Comparison of ENCODE assay signal across 10 cellular contexts in the genomic region with DNA sequence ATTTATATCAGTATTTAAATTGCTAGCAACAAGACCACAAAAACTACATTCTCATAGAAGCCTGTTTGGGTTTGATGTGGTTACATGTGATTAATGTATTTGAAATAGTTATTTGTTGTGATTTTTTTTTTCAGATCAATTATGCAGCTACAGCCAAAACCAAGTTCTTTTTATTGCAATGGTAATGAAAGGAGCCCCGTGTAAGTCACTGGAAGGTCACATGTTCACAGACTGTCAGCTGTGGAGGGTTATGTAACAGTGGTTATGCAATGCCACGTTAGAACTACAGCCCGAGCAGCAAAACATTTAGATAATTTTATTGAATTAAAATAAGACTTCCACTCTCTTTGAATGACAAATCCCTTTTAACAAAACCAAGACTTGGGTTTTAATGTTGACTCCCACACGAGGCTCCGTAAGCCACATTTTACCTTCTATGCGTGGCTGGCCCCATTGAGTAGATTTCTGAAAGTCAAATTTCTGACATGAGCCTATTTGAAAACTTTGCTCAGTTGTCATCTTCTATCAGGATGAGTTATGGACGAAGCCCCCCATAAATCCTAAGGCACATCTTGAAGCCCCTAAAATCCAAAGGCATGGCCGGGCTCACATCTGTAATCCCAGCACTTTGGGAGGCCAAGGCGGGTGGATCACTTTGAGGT. TPM values are rescaled to one million over a fixed set of nuclear protein-coding genes. Genes with fewer than 3 reads are reported as not detected.
DNase-seq lines count a peak whose midpoint lies in the region; ATAC-seq, FAIRE-seq and TF ChIP-seq lines count a peak whose summit lies in the region.
"Had no signal": no experiment of that assay in that cellular context is flagged by ENCODE, and none has a peak within 500 bp of the region (broad histone marks: within the 10 kb centered on the region; RNA-seq: fewer than 3 reads in every experiment).

No MANE protein-coding gene starts in this region.

- CTCF ChIA-PET in activated CD4-positive, alpha-beta T cell treated with anti-CD3 and anti-CD28 coated beads for 36 hours (lab: Charles Lee): interaction anchor here (0.8 to 1.9 kb wide), 5 partner anchors 11 to 145 kb away, joined by 3 to 7 read pairs (median 3); no protein-coding TSS in a partner anchor
- CTCF ChIA-PET in K562 (lab: Yijun Ruan, JAX; ENCODE audit: low intra/inter-chr PET ratio): no interaction called here

- POLR2A ChIA-PET in activated CD4-positive, alpha-beta T cell treated with anti-CD3 and anti-CD28 coated beads for 36 hours (lab: Charles Lee): no interaction called here
- POLR2A ChIA-PET in K562 (lab: Yijun Ruan, JAX): interaction anchor here (1.5 to 2.1 kb wide), 2 partner anchors 9 to 11 kb away, joined by 6 read pairs; no protein-coding TSS in a partner anchor

- no peaks in the 10 kb centered on the region for H3K9me3 Mint-ChIP-seq in activated CD4-positive, alpha-beta T cell treated with anti-CD3 and anti-CD28 coated beads for 36 hours (ENCODE audit: low read depth)
- H3K9me3 Mint-ChIP-seq in progenitor cell of endocrine pancreas (ENCODE audit: low read depth): no peaks in the 10 kb centered on the region

- no peaks in the 10 kb centered on the region for H4K20me1 ChIP-seq in K562 (replicated peaks; ENCODE audit: control insufficient read depth, insufficient read depth, low read length)

- TF ChIP-seq EP300 in K562 (IDR thresholded peaks at IDR 0.05; ENCODE audit: low read length): no peak

- peaks cover 3 to 5% of the 10 kb centered on the region in 2 experiments; a peak in 4 of 5 replicates for H3K4me1 ChIP-seq in K562 (replicated peaks in 1 of 2; ENCODE audit: control insufficient read depth in 2 of 2, insufficient read depth in 2 of 2, low read length in 2 of 2)
- peaks cover 34% of the 10 kb centered on the region for H3K4me1 ChIP-seq in testis

- 80% methylated on average over 9 of the region's 9 CpGs for WGBS in K562 (ENCODE audit: insufficient coverage, low coverage, missing lambda C conversion rate)
- 60 to 70% methylated on average over 9 of the region's 9 CpGs for WGBS in testis, 2 donors

- H3K4me2 ChIP-seq in K562 (ENCODE audit: insufficient read depth, low read length): no peak overlapping the region

- H3K36me3 Mint-ChIP-seq in activated CD4-positive, alpha-beta T cell treated with anti-CD3 and anti-CD28 coated beads for 36 hours (ENCODE audit: low read depth): peaks cover 52% of the 10 kb centered on the region
- H3K36me3 Mint-ChIP-seq in progenitor cell of endocrine pancreas (ENCODE audit: insufficient read depth): peaks cover 3% of the 10 kb centered on the region

- no peaks in the 10 kb centered on the region for H3K9me3 ChIP-seq in K562 (replicated peaks; ENCODE audit: control insufficient read depth, insufficient read depth, low read depth, low read length)
- H3K9me3 ChIP-seq in testis: no peaks in the 10 kb centered on the region
- H3K9me3 ChIP-seq: ovary had no signal

- H3K36me3 ChIP-seq in K562 (ENCODE audit: control insufficient read depth, insufficient read depth, low read length) (peaks cover 51% of the 10 kb centered on the region), testis (ENCODE audit: low read depth, missing control alignments) (no peaks in the 10 kb centered on the region)
- H3K36me3 ChIP-seq: ovary had no signal

- ATAC-seq in activated CD4-positive, alpha-beta T cell treated with anti-CD3 and anti-CD28 coated beads for 36 hours: no peak
- no peak for ATAC-seq in K562
- no peak for ATAC-seq in GM21367 (IDR thresholded peaks at IDR 0.05; ENCODE audit: unreplicated experiment)
- ATAC-seq in HG02840 (IDR thresholded peaks at IDR 0.05; ENCODE audit: low FRiP score, unreplicated experiment): no peak

- no TSS peak for BruUV-seq in K562 (replicated peaks; lab: Mats Ljungman, UMichigan)

- peaks cover 35% of the 10 kb centered on the region for H3K4me1 Mint-ChIP-seq in activated CD4-positive, alpha-beta T cell treated with anti-CD3 and anti-CD28 coated beads for 36 hours
- peaks cover 17% of the 10 kb centered on the region for H3K4me1 Mint-ChIP-seq in progenitor cell of endocrine pancreas (ENCODE audit: low read depth)

- TF ChIP-seq CTCF in K562 (IDR thresholded peaks at IDR 0.05 in 2 of 3, conservative IDR thresholded peaks at IDR 0.05 in 1 of 3; ENCODE audit: insufficient read depth in 2 of 3, low read depth in 1 of 3, low read length in 3 of 3): peak in 1 of 3 experiments; percentile 19; a peak in 1 of 6 replicates
- no peak for TF ChIP-seq CTCF in testis (IDR thresholded peaks at IDR 0.05)
- TF ChIP-seq CTCF in progenitor cell of endocrine pancreas (IDR thresholded peaks at IDR 0.05; ENCODE audit: unreplicated experiment): no peak

- H3K9ac ChIP-seq in K562 (ENCODE audit: insufficient read depth in 1 of 2, low read depth in 2 of 2, low read length in 2 of 2): no peak overlapping the region

- in situ Hi-C loops in K562 (cut with MboI): no loop called here

- TF ChIP-seq POLR2A in K562 (conservative IDR thresholded peaks at IDR 0.05) (no peak), testis (IDR thresholded peaks at IDR 0.05) (no peak)

- FAIRE-seq in K562 (lab: Jason Lieb, UNC): no peak

- no peak overlapping the region for H2AFZ ChIP-seq in K562 (ENCODE audit: low read depth, low read length)

- H3K4me3 Mint-ChIP-seq in activated CD4-positive, alpha-beta T cell treated with anti-CD3 and anti-CD28 coated beads for 36 hours: no peak overlapping the region
- no peak overlapping the region for H3K4me3 Mint-ChIP-seq in progenitor cell of endocrine pancreas (ENCODE audit: low read depth)

- no peaks in the 10 kb centered on the region for H3K9me1 ChIP-seq in K562 (ENCODE audit: control insufficient read depth, insufficient read depth, low read length)

- H3K27ac Mint-ChIP-seq in activated CD4-positive, alpha-beta T cell treated with anti-CD3 and anti-CD28 coated beads for 36 hours: peak overlapping the region; percentile 85
- no peak overlapping the region for H3K27ac Mint-ChIP-seq in progenitor cell of endocrine pancreas

- TF ChIP-seq RAD21 in K562 (CRISPR knock-in tag; conservative IDR thresholded peaks at IDR 0.05 in 1 of 2, IDR thresholded peaks at IDR 0.05 in 1 of 2): no peak

- no peaks in the 10 kb centered on the region; the same call in 2 of the 3 replicates for H3K79me2 ChIP-seq in K562 (ENCODE audit: control insufficient read depth, insufficient read depth, low read length)

- H3K27me3 ChIP-seq in K562 (ENCODE audit: control insufficient read depth in 2 of 2, insufficient read depth in 2 of 2, low read length in 2 of 2) (no peaks in the 10 kb centered on the region), testis (no peaks in the 10 kb centered on the region)
- H3K27me3 ChIP-seq: ovary had no signal

- no peak for DNase-seq in activated CD4-positive, alpha-beta T cell treated with anti-CD3 and anti-CD28 coated beads for 36 hours
- DNase-seq in activated CD4-positive, alpha-beta T cell treated with anti-CD3 and anti-CD28 coated beads for 48 hours: no peak
- DNase-seq in K562 (ENCODE audit: extremely low read depth in 1 of 4, low spot score in 3 of 4) (no peak), inferior parietal cortex (ENCODE audit: extremely low spot score) (peak; percentile 96), testis (peak; percentile 69), progenitor cell of endocrine pancreas (ENCODE audit: low spot score, unreplicated experiment) (no peak)

- H3K27me3 Mint-ChIP-seq in activated CD4-positive, alpha-beta T cell treated with anti-CD3 and anti-CD28 coated beads for 36 hours: no peaks in the 10 kb centered on the region
- H3K27me3 Mint-ChIP-seq in progenitor cell of endocrine pancreas: no peaks in the 10 kb centered on the region

- H3K4me3 ChIP-seq in K562 (no peak overlapping the region), testis (no peak overlapping the region)
- H3K4me3 ChIP-seq: ovary had no signal

- intact Hi-C loops in activated CD4-positive, alpha-beta T cell treated with anti-CD3 and anti-CD28 coated beads for 36 hours (cut with DNase I, micrococcal nuclease): loop anchor here in 1 of 2 experiments (5.0 kb wide), 1 partner anchor 88 kb away; no protein-coding TSS in a partner anchor
- intact Hi-C loops in K562 (cut with micrococcal nuclease): no loop called here
- intact Hi-C loops in testis (cut with DNase I; ENCODE audit: low total_unique reads): no loop called here

- H3K27ac ChIP-seq in K562 (ENCODE audit: extremely low read depth, low read depth, low read length) (no peak overlapping the region), testis (peak overlapping the region; percentile 46 to 77)
- H3K27ac ChIP-seq: C4-2B had no signal

TF ChIP-seq in K562, 482 proteins besides CTCF, POLR2A, EP300 and RAD21 (continues in another document):
- no peak for TF ChIP-seq ELF4 (CRISPR knock-in tag; IDR thresholded peaks at IDR 0.05)

RNA-seq across cellular contexts. Expression of a gene that starts 41.8 kb away (rescaled TPM):
- 10 to 100 TPM; 44.2 to 67.0 TPM for total RNA-seq in activated CD4-positive, alpha-beta T cell treated with anti-CD3 and anti-CD28 coated beads for 36 hours
- total RNA-seq in K562 (2011; cell fraction: chromatin; rRNA removed; ENCODE audit: low replicate concordance): 109 and 129 TPM in 2 replicates
- 35.9 and 51.7 TPM in 2 replicates for total RNA-seq in K562 (2011; cell fraction: nucleolus; rRNA removed)
- total RNA-seq in K562 (2011; cell fraction: nucleoplasm; rRNA removed): 51.8 and 54.6 TPM in 2 replicates
- total RNA-seq in K562 (2014; rRNA removed) (10.9 and 14.8 TPM in 2 replicates), K562 (2014; rRNA removed; fragmentation: Illumina TruSeq; extraction: Trizol) (14.0 and 14.5 TPM in 2 replicates), K562 (2015; rRNA removed; fragmentation: Illumina TruSeq; extraction: Trizol) (14.8 and 15.2 TPM in 2 replicates), K562 (2021) (38.4 and 39.7 TPM in 2 replicates), testis (100 to 1,000 TPM; 240 to 262 TPM), progenitor cell of endocrine pancreas (90.8 and 98.3 TPM in 2 replicates)
- polyA plus RNA-seq in K562 (2011; rRNA removed) (20.6 and 33.1 TPM in 2 replicates), K562 (2014; fragmentation: Illumina TruSeq; extraction: Trizol) (27.0 and 27.6 TPM in 2 replicates), K562 (2014; fragmentation: Nextera tagmentation; extraction: Ambion mirVana) (1 to 10 TPM; 3.1 to 4.1 TPM), K562 (2014; rRNA removed) (16.3 and 16.7 TPM in 2 replicates), testis (ENCODE audit: insufficient read depth, low read depth, low replicate concordance) (143 TPM)
- 15.2 and 43.7 TPM in 2 replicates for polyA plus RNA-seq in K562 (2011; cell fraction: cytosol; rRNA removed)
- polyA plus RNA-seq in K562 (2011; cell fraction: nucleus; rRNA removed): 28.8 and 53.9 TPM in 2 replicates
- 25.9 and 29.6 TPM in 2 replicates for polyA plus RNA-seq in K562 (2012)
- 37.5 and 51.6 TPM in 2 replicates for polyA minus RNA-seq in K562 (2011; rRNA and poly(A)+ RNA removed)
- polyA minus RNA-seq in K562 (2011; cell fraction: cytosol; rRNA and poly(A)+ RNA removed): 29.5 and 45.5 TPM in 2 replicates
- polyA minus RNA-seq in K562 (2011; cell fraction: nucleus; rRNA and poly(A)+ RNA removed): 18.3 and 26.1 TPM in 2 replicates

Comparison
In these comparisons a context has a peak if more than half of its experiments do, and no peak if none do; other contexts are left out.
1. DNase-seq: peak in inferior parietal cortex (single experiment) and testis (single experiment); none in activated CD4-positive, alpha-beta T cell treated with anti-CD3 and anti-CD28 coated beads for 36 hours (single experiment), activated CD4-positive, alpha-beta T cell treated with anti-CD3 and anti-CD28 coated beads for 48 hours (single experiment), K562 (0 of 4) and progenitor cell of endocrine pancreas (single experiment).